Comparison of ENCODE assay signal across 10 cellular contexts in genomic region chr6:31094389-31094881, GRCh38. TPM values are rescaled to one million over a fixed set of nuclear protein-coding genes. Genes with fewer than 3 reads are reported as not detected.
DNase-seq lines count a peak whose midpoint lies in the region; ATAC-seq, FAIRE-seq and TF ChIP-seq lines count a peak whose summit lies in the region.
"Had no signal": no experiment of that assay in that cellular context is flagged by ENCODE, and none has a peak within 500 bp of the region (broad histone marks: within the 10 kb centered on the region; RNA-seq: fewer than 3 reads in every experiment).

No MANE protein-coding gene starts in this region.

- TF ChIP-seq CTCF in left ventricle myocardium inferior (IDR thresholded peaks at IDR 0.05; ENCODE audit: borderline replicate concordance) (no peak), keratinocyte (optimal IDR thresholded peaks at IDR 0.05 in 1 of 3, IDR thresholded peaks at IDR 0.05 in 1 of 3, conservative IDR thresholded peaks at IDR 0.05 in 1 of 3; ENCODE audit: extremely low read depth in 1 of 3, insufficient read depth in 2 of 3, low read length in 3 of 3) (no peak)

- H3K9me3 ChIP-seq in left ventricle myocardium inferior (replicated peaks) (no peaks in the 10 kb centered on the region), keratinocyte (ENCODE audit: control insufficient read depth, low read depth, low read length) (no peaks in the 10 kb centered on the region), small intestine (ENCODE audit: control insufficient read depth, low read depth) (no peaks in the 10 kb centered on the region)

- WGBS in small intestine, 3 donors: 21 to 29% (median 28%) methylated on average over 3 of the region's 3 CpGs

- FAIRE-seq in keratinocyte (lab: Jason Lieb, UNC) (peak; percentile 84), small intestine (lab: Jason Lieb, UNC) (no peak)

- no peak overlapping the region for H3K4me2 ChIP-seq in keratinocyte (ENCODE audit: control insufficient read depth, extremely low read depth, insufficient read depth, low read depth, low read length)

- H3K9ac ChIP-seq in keratinocyte (ENCODE audit: control insufficient read depth, extremely low read depth, insufficient read depth, low read length): no peak overlapping the region

- H2AFZ ChIP-seq in keratinocyte (ENCODE audit: control insufficient read depth, low read length): peak overlapping the region; percentile 70

- no peaks in the 10 kb centered on the region for H3K79me2 ChIP-seq in keratinocyte (ENCODE audit: control insufficient read depth, insufficient read depth, low read length)

- H3K9me1 ChIP-seq in keratinocyte (ENCODE audit: control insufficient read depth, extremely low read depth, insufficient read depth, low read length): no peaks in the 10 kb centered on the region

- H3K36me3 ChIP-seq in left ventricle myocardium inferior (no peaks in the 10 kb centered on the region), keratinocyte (ENCODE audit: control insufficient read depth in 2 of 2, extremely low read depth in 1 of 2, insufficient read depth in 2 of 2, low read length in 2 of 2) (no peaks in the 10 kb centered on the region), small intestine (ENCODE audit: control insufficient read depth in 2 of 2, insufficient read depth in 2 of 2, low read length in 2 of 2) (no peaks in the 10 kb centered on the region)
- H3K36me3 ChIP-seq: cardiac muscle cell had no signal

- no peak for DNase-seq in left ventricle myocardium inferior
- DNase-seq in Right ventricle myocardium inferior (ENCODE audit: missing footprints): no peak
- DNase-seq in activated T-cell treated with anti-CD3 and anti-CD28 coated beads, Interleukin-2, amount 50 U/mL, for 1 hour: peak; percentile 37
- no peak for DNase-seq in keratinocyte (ENCODE audit: low read depth, low spot score)
- DNase-seq in NCI-H187 (lab: John Stamatoyannopoulos, UW): no peak
- DNase-seq in nucleus accumbens (lab: John Stamatoyannopoulos, UW): no peak
- DNase-seq in small intestine: no peak

- H3K4me1 ChIP-seq in left ventricle myocardium inferior (peaks cover 11% of the 10 kb centered on the region), keratinocyte (ENCODE audit: control insufficient read depth, extremely low read depth, insufficient read depth, low read length) (peaks cover 10% of the 10 kb centered on the region), small intestine (ENCODE audit: control insufficient read depth in 2 of 2, insufficient read depth in 1 of 2, low read depth in 1 of 2, low read length in 1 of 2) (no peaks in the 10 kb centered on the region)

- H3K4me3 ChIP-seq in left ventricle myocardium inferior: no peak overlapping the region
- H3K4me3 ChIP-seq in keratinocyte (ENCODE audit: control insufficient read depth in 2 of 3, extremely low read depth in 1 of 3, insufficient read depth in 2 of 3, low read depth in 1 of 3, low read length in 3 of 3): no peak overlapping the region
- no peak overlapping the region for H3K4me3 ChIP-seq in small intestine (ENCODE audit: low read depth in 1 of 2, low read length in 2 of 2)
- H3K4me3 ChIP-seq: cardiac muscle cell had no signal

- H3K27me3 ChIP-seq in left ventricle myocardium inferior (ENCODE audit: low read depth) (no peaks in the 10 kb centered on the region), keratinocyte (ENCODE audit: control insufficient read depth, extremely low read depth, insufficient read depth, low read length) (no peaks in the 10 kb centered on the region), small intestine (ENCODE audit: control insufficient read depth in 2 of 2, insufficient read depth in 2 of 2, low read length in 2 of 2) (no peaks in the 10 kb centered on the region)
- H3K27me3 ChIP-seq: cardiac muscle cell had no signal

- intact Hi-C loops in left ventricle myocardium inferior (cut with micrococcal nuclease) (no loop called here), Right ventricle myocardium inferior (cut with DNase I) (no loop called here)

- H4K20me1 ChIP-seq in keratinocyte (ENCODE audit: control insufficient read depth, extremely low read depth, insufficient read depth, low read length): no peaks in the 10 kb centered on the region

- dilution Hi-C loops in keratinocyte (cut with MboI; ENCODE audit: extremely low pct_ligation_motif_present, low sequenced_read_pairs): no loop called here

- ATAC-seq in Right ventricle myocardium inferior (no peak), HG03280 (IDR thresholded peaks at IDR 0.05; ENCODE audit: unreplicated experiment) (no peak)

- H3K27ac ChIP-seq in left ventricle myocardium inferior (replicated peaks) (peak overlapping the region; percentile 50), keratinocyte (ENCODE audit: control insufficient read depth, insufficient read depth, low read length) (no peak overlapping the region), small intestine (ENCODE audit: low read depth in 1 of 2, low read length in 1 of 2) (peak overlapping the region in 1 of 2 donors; percentile 12)
- H3K27ac ChIP-seq: cardiac muscle cell had no signal

RNA-seq across cellular contexts. Expression of gene C6orf15, which starts 17.9 kb away (rescaled TPM):
- total RNA-seq in left ventricle myocardium inferior (not detected), Right ventricle myocardium inferior (not detected)
- polyA plus RNA-seq in keratinocyte (0.08 to 0.35 TPM (median 0.30 TPM) in 3 replicates), small intestine (not detected)
- polyA plus RNA-seq in keratinocyte (2011; ENCODE audit: low read depth): 3.8 TPM
- 0.36 and 0.79 TPM in 2 replicates for polyA plus RNA-seq in keratinocyte (2011; cell fraction: cytosol; rRNA removed)
- 1.1 and 1.9 TPM in 2 replicates for polyA plus RNA-seq in keratinocyte (2011; cell fraction: nucleus; rRNA removed)
- 0.39 and 17.1 TPM in 2 replicates for polyA plus RNA-seq in keratinocyte (2012; ENCODE audit: low replicate concordance)
- polyA minus RNA-seq in keratinocyte: not detected in 3 replicates
- polyA minus RNA-seq in keratinocyte (2011; cell fraction: cytosol; rRNA and poly(A)+ RNA removed): not detected
- polyA minus RNA-seq in keratinocyte (2011; cell fraction: nucleus; rRNA and poly(A)+ RNA removed): 1.2 TPM in 1 of 2 replicates, not detected in the other
- total RNA-seq: cardiac muscle cell had no signal
- polyA plus RNA-seq: BJ, cardiac muscle cell had no signal

RNA-seq across cellular contexts. Expression of gene PSORS1C1, which starts 20.2 kb away (rescaled TPM):
- total RNA-seq in left ventricle myocardium inferior (4.7 TPM), Right ventricle myocardium inferior (1.9 TPM)
- polyA plus RNA-seq in keratinocyte (3.6 to 9.4 TPM (median 5.7 TPM) in 3 replicates), small intestine (10 to 100 TPM in 2 of 3 donors, 1 to 10 TPM in 1; 7.8 to 40.5 (median 31.3) TPM)
- 14.3 TPM for polyA plus RNA-seq in keratinocyte (2011; ENCODE audit: low read depth)
- 6.9 and 9.2 TPM in 2 replicates for polyA plus RNA-seq in keratinocyte (2011; cell fraction: cytosol; rRNA removed)
- polyA plus RNA-seq in keratinocyte (2011; cell fraction: nucleus; rRNA removed): 15.8 and 28.1 TPM in 2 replicates
- 6.0 and 34.2 TPM in 2 replicates for polyA plus RNA-seq in keratinocyte (2012; ENCODE audit: low replicate concordance)
- polyA minus RNA-seq in keratinocyte: 7.4 to 41.0 TPM (median 10.7 TPM) in 3 replicates
- not detected for polyA minus RNA-seq in keratinocyte (2011; cell fraction: cytosol; rRNA and poly(A)+ RNA removed)
- 6.0 and 6.8 TPM in 2 replicates for polyA minus RNA-seq in keratinocyte (2011; cell fraction: nucleus; rRNA and poly(A)+ RNA removed)
- total RNA-seq: cardiac muscle cell had no signal
- polyA plus RNA-seq: cardiac muscle cell had no signal

RNA-seq across cellular contexts. Expression of gene CDSN, which starts 25.8 kb away (rescaled TPM):
- total RNA-seq in left ventricle myocardium inferior: not detected
- not detected for total RNA-seq in Right ventricle myocardium inferior
- polyA plus RNA-seq in keratinocyte: 4.0 to 8.3 TPM (median 5.0 TPM) in 3 replicates
- 128 TPM for polyA plus RNA-seq in keratinocyte (2011; ENCODE audit: low read depth)
- 3.6 and 7.7 TPM in 2 replicates for polyA plus RNA-seq in keratinocyte (2011; cell fraction: cytosol; rRNA removed)
- polyA plus RNA-seq in keratinocyte (2011; cell fraction: nucleus; rRNA removed): 22.1 and 37.1 TPM in 2 replicates
- polyA plus RNA-seq in keratinocyte (2012; ENCODE audit: low replicate concordance): 10.7 and 646 TPM in 2 replicates
- 4.0 to 15.3 TPM (median 5.6 TPM) in 3 replicates for polyA minus RNA-seq in keratinocyte
- 7.5 TPM for polyA minus RNA-seq in keratinocyte (2011; cell fraction: cytosol; rRNA and poly(A)+ RNA removed)
- polyA minus RNA-seq in keratinocyte (2011; cell fraction: nucleus; rRNA and poly(A)+ RNA removed): 21.0 and 31.2 TPM in 2 replicates
- under 1 TPM in 1 of 3 donors, not detected in 2; 0.07 TPM for polyA plus RNA-seq in small intestine
- total RNA-seq: cardiac muscle cell had no signal
- polyA plus RNA-seq: BJ, cardiac muscle cell had no signal

RNA-seq across cellular contexts. Expression of gene PSORS1C2, which starts 44.4 kb away (rescaled TPM):
- total RNA-seq in left ventricle myocardium inferior: not detected
- total RNA-seq in Right ventricle myocardium inferior: not detected
- not detected in 3 replicates for polyA plus RNA-seq in keratinocyte
- polyA plus RNA-seq in keratinocyte (2011; ENCODE audit: low read depth): 1.9 TPM
- polyA plus RNA-seq in keratinocyte (2011; cell fraction: cytosol; rRNA removed): not detected in 2 replicates
- 0.12 TPM in 1 of 2 replicates, not detected in the other for polyA plus RNA-seq in keratinocyte (2011; cell fraction: nucleus; rRNA removed)
- polyA plus RNA-seq in keratinocyte (2012; ENCODE audit: low replicate concordance): 0.31 and 15.8 TPM in 2 replicates
- polyA minus RNA-seq in keratinocyte: not detected in 3 replicates
- not detected for polyA minus RNA-seq in keratinocyte (2011; cell fraction: cytosol; rRNA and poly(A)+ RNA removed)
- polyA minus RNA-seq in keratinocyte (2011; cell fraction: nucleus; rRNA and poly(A)+ RNA removed): not detected in 2 replicates
- polyA plus RNA-seq in small intestine: not detected
- total RNA-seq: cardiac muscle cell had no signal
- polyA plus RNA-seq: BJ, cardiac muscle cell had no signal
